1 cellular context compared by ENCODE assay signal in the genomic region with DNA sequence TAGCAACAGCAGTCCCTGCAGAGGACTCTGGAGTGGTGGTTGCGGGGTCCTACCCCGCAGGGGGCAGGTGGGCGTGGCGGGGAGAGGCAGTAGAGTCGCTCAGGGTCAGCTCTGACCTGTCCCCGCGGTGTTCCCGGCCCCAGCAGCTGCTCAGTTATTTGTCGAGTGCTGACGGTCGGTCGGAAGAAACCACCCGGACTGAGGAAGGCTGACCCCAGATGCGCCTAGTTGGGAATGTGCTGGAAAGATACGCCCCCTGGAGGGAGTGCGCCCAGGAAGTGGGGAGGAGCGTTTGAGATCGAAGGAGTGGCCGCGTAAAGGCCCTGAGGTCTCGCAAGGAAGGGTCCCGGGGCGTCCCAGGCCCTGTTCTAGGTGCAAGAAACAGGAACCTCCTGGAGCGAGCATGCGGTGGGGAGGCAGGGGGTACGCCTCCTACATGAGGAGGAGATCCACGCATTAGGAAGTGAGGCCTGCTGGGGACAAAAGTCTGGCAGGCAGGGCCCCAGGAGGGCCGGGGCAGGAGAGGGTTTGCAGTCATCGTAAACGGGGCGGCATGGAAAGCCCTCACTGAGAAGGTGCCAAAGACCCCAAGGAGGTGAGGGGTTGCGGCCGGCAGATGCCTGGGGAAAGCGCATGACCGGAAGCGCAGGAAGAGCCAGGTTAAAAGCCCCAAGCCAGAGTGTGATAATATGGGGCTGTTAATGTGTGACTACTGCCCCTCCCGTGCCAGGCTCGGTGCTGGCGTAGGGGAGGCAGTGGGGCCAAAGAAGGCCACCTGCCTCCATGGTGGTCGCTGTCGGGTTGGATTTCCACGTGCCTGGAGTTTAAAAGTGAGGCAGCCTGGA.
TF ChIP-seq lines count a peak whose summit lies in the region.

No MANE protein-coding gene starts in this region.

TF ChIP-seq in HEK293, 187 proteins besides CTCF, POLR2A, EP300 and RAD21 (continued from another document):
- TF ChIP-seq KLF1 (tag by site-specific recombination; IDR thresholded peaks at IDR 0.05): peak; percentile 42
- TF ChIP-seq ZBTB20 (tag by site-specific recombination; IDR thresholded peaks at IDR 0.05): no peak; the same call in 1 of the 2 replicates
- peak; percentile 13; the same call in 1 of the 2 replicates for TF ChIP-seq ZNF600 (tag by site-specific recombination; IDR thresholded peaks at IDR 0.05)
- TF ChIP-seq ZNF302 (tag by site-specific recombination; IDR thresholded peaks at IDR 0.05; ENCODE audit: low read depth): no peak
- TF ChIP-seq YY2 (tag by site-specific recombination; IDR thresholded peaks at IDR 0.05): no peak
- TF ChIP-seq ZNF747 (tag by site-specific recombination; IDR thresholded peaks at IDR 0.05): no peak
- TF ChIP-seq ZNF223 (tag by site-specific recombination; IDR thresholded peaks at IDR 0.05): no peak
- TF ChIP-seq ZNF623 (tag by site-specific recombination; IDR thresholded peaks at IDR 0.05): peak; percentile 47; the same call in 1 of the 2 replicates
- no peak for TF ChIP-seq HOXA7 (CRISPR knock-in tag; IDR thresholded peaks at IDR 0.05; ENCODE audit: borderline replicate concordance)
- TF ChIP-seq, protein P1, sequence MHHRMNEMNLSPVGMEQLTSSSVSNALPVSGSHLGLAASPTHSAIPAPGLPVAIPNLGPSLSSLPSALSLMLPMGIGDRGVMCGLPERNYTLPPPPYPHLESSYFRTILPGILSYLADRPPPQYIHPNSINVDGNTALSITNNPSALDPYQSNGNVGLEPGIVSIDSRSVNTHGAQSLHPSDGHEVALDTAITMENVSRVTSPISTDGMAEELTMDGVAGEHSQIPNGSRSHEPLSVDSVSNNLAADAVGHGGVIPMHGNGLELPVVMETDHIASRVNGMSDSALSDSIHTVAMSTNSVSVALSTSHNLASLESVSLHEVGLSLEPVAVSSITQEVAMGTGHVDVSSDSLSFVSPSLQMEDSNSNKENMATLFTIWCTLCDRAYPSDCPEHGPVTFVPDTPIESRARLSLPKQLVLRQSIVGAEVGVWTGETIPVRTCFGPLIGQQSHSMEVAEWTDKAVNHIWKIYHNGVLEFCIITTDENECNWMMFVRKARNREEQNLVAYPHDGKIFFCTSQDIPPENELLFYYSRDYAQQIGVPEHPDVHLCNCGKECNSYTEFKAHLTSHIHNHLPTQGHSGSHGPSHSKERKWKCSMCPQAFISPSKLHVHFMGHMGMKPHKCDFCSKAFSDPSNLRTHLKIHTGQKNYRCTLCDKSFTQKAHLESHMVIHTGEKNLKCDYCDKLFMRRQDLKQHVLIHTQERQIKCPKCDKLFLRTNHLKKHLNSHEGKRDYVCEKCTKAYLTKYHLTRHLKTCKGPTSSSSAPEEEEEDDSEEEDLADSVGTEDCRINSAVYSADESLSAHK (tag by site-specific recombination; IDR thresholded peaks at IDR 0.05): no peak
- TF ChIP-seq ZFP41 (tag by site-specific recombination; IDR thresholded peaks at IDR 0.05; ENCODE audit: borderline replicate concordance): no peak
- no peak for TF ChIP-seq ZNF843 (tag by site-specific recombination; IDR thresholded peaks at IDR 0.05)
- no peak for TF ChIP-seq ZNF366 (tag by site-specific recombination; conservative IDR thresholded peaks at IDR 0.05)
- no peak for TF ChIP-seq ZNF202 (tag by site-specific recombination; IDR thresholded peaks at IDR 0.05; ENCODE audit: borderline replicate concordance)
- no peak for TF ChIP-seq ZNF140 (tag by site-specific recombination; IDR thresholded peaks at IDR 0.05)
- no peak for TF ChIP-seq MEIS1 (CRISPR knock-in tag; IDR thresholded peaks at IDR 0.05; ENCODE audit: borderline replicate concordance)
- TF ChIP-seq, protein P2, sequence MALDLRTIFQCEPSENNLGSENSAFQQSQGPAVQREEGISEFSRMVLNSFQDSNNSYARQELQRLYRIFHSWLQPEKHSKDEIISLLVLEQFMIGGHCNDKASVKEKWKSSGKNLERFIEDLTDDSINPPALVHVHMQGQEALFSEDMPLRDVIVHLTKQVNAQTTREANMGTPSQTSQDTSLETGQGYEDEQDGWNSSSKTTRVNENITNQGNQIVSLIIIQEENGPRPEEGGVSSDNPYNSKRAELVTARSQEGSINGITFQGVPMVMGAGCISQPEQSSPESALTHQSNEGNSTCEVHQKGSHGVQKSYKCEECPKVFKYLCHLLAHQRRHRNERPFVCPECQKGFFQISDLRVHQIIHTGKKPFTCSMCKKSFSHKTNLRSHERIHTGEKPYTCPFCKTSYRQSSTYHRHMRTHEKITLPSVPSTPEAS (tag by site-specific recombination; IDR thresholded peaks at IDR 0.05): no peak
- no peak for TF ChIP-seq ZNF394 (tag by site-specific recombination; IDR thresholded peaks at IDR 0.05; ENCODE audit: borderline replicate concordance)
- no peak for TF ChIP-seq ZFHX2 (tag by site-specific recombination; conservative IDR thresholded peaks at IDR 0.05)
- TF ChIP-seq, protein P3, sequence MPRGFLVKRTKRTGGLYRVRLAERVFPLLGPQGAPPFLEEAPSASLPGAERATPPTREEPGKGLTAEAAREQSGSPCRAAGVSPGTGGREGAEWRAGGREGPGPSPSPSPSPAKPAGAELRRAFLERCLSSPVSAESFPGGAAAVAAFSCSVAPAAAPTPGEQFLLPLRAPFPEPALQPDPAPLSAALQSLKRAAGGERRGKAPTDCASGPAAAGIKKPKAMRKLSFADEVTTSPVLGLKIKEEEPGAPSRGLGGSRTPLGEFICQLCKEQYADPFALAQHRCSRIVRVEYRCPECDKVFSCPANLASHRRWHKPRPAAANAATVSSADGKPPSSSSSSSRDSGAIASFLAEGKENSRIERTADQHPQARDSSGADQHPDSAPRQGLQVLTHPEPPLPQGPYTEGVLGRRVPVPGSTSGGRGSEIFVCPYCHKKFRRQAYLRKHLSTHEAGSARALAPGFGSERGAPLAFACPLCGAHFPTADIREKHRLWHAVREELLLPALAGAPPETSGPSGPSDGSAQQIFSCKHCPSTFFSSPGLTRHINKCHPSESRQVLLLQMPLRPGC (tag by site-specific recombination; IDR thresholded peaks at IDR 0.05): no peak
- TF ChIP-seq, protein P4, sequence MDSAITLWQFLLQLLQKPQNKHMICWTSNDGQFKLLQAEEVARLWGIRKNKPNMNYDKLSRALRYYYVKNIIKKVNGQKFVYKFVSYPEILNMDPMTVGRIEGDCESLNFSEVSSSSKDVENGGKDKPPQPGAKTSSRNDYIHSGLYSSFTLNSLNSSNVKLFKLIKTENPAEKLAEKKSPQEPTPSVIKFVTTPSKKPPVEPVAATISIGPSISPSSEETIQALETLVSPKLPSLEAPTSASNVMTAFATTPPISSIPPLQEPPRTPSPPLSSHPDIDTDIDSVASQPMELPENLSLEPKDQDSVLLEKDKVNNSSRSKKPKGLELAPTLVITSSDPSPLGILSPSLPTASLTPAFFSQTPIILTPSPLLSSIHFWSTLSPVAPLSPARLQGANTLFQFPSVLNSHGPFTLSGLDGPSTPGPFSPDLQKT (IDR thresholded peaks at IDR 0.05; ENCODE audit: borderline replicate concordance, low read depth, low read length): no peak
- peak; percentile 12; the same call in 1 of the 2 replicates for TF ChIP-seq KLF8 (tag by site-specific recombination; IDR thresholded peaks at IDR 0.05)
- TF ChIP-seq ZNF560 (tag by site-specific recombination; IDR thresholded peaks at IDR 0.05; ENCODE audit: borderline replicate concordance): no peak
- TF ChIP-seq, protein P5, sequence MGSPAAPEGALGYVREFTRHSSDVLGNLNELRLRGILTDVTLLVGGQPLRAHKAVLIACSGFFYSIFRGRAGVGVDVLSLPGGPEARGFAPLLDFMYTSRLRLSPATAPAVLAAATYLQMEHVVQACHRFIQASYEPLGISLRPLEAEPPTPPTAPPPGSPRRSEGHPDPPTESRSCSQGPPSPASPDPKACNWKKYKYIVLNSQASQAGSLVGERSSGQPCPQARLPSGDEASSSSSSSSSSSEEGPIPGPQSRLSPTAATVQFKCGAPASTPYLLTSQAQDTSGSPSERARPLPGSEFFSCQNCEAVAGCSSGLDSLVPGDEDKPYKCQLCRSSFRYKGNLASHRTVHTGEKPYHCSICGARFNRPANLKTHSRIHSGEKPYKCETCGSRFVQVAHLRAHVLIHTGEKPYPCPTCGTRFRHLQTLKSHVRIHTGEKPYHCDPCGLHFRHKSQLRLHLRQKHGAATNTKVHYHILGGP (tag by site-specific recombination; IDR thresholded peaks at IDR 0.05): no peak
- no peak for TF ChIP-seq ZNF670 (tag by site-specific recombination; IDR thresholded peaks at IDR 0.05; ENCODE audit: low read depth)
- TF ChIP-seq, protein P6, sequence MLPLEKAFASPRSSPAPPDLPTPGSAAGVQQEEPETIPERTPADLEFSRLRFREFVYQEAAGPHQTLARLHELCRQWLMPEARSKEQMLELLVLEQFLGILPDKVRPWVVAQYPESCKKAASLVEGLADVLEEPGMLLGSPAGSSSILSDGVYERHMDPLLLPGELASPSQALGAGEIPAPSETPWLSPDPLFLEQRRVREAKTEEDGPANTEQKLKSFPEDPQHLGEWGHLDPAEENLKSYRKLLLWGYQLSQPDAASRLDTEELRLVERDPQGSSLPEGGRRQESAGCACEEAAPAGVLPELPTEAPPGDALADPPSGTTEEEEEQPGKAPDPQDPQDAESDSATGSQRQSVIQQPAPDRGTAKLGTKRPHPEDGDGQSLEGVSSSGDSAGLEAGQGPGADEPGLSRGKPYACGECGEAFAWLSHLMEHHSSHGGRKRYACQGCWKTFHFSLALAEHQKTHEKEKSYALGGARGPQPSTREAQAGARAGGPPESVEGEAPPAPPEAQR (tag by site-specific recombination; IDR thresholded peaks at IDR 0.05): no peak
- TF ChIP-seq, protein P7, sequence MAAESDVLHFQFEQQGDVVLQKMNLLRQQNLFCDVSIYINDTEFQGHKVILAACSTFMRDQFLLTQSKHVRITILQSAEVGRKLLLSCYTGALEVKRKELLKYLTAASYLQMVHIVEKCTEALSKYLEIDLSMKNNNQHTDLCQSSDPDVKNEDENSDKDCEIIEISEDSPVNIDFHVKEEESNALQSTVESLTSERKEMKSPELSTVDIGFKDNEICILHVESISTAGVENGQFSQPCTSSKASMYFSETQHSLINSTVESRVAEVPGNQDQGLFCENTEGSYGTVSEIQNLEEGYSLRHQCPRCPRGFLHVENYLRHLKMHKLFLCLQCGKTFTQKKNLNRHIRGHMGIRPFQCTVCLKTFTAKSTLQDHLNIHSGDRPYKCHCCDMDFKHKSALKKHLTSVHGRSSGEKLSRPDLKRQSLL (tag by site-specific recombination; IDR thresholded peaks at IDR 0.05): no peak
- TF ChIP-seq ZNF292 (tag by site-specific recombination; IDR thresholded peaks at IDR 0.05; ENCODE audit: borderline replicate concordance, low read depth): no peak
